ENCODE assay signal across 20 cellular contexts in the genomic region with DNA sequence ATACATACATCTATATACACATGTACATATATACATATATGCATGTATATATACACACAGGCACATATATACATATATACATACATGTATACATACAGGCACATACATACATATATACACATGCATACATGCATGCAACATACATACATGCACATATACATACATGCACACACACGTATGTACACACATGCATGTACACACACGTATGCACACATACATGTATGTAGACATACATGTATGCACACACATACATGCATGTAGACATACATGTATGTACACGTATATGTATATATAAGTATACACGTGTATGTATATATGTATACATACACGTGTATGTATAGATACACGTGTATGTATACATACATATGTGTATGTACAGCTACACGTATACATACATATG.
A peak's percentile ranks its signal among the peaks of the same experiment; 100 is the strongest.
DNase-seq lines count a peak whose midpoint lies in the region; ATAC-seq, FAIRE-seq and TF ChIP-seq lines count a peak whose summit lies in the region.
"Had no signal": no experiment of that assay in that cellular context is flagged by ENCODE, and none has a peak within 500 bp of the region (broad histone marks: within the 10 kb centered on the region; RNA-seq: fewer than 3 reads in every experiment).

No MANE protein-coding gene starts in this region.

- no peaks in the 10 kb centered on the region for H3K36me3 ChIP-seq in HepG2 (replicated peaks in 1 of 2; ENCODE audit: control insufficient read depth in 1 of 2, insufficient read depth in 2 of 2, low read length in 2 of 2)
- no peaks in the 10 kb centered on the region for H3K36me3 ChIP-seq in right lobe of liver
- no peaks in the 10 kb centered on the region for H3K36me3 ChIP-seq in psoas muscle (ENCODE audit: insufficient read depth in 1 of 2, low read depth in 1 of 2)
- H3K36me3 ChIP-seq in sigmoid colon = peaks cover 0 to 4% (median 0%) of the 10 kb centered on the region in 4 donors

- DNase-seq in HepG2 (ENCODE audit: low spot score) = no peak
- no peak for DNase-seq in right lobe of liver
- DNase-seq in H54 (ENCODE audit: insufficient read length, low spot score) = no peak
- DNase-seq in psoas muscle = no peak
- no peak for DNase-seq in sigmoid colon
- no peak for DNase-seq in stimulated activated CD4-positive, alpha-beta T cell treated with anti-CD3 and anti-CD28 coated beads, Interleukin-4, amount 100 ng/mL, for 4 hours
- DNase-seq: 8988T; C1 segment of cervical spinal cord; Calu3; CD4-positive, alpha-beta memory T cell; COR-L47; DMS53; DMS79 treated with DMSO at 0.1 percent for 48 hours; GF-D8; GOT3; H7; HCEC 1CT had no signal

- H3K9me3 ChIP-seq in HepG2 (ENCODE audit: low read length) = no peaks in the 10 kb centered on the region
- H3K9me3 ChIP-seq in right lobe of liver = no peaks in the 10 kb centered on the region
- H3K9me3 ChIP-seq in psoas muscle = peaks cover 3% of the 10 kb centered on the region
- H3K9me3 ChIP-seq in sigmoid colon = no peaks in the 10 kb centered on the region

- POLR2A ChIA-PET in HepG2 (lab: Yijun Ruan, JAX) = no interaction called here

- no peak for TF ChIP-seq CTCF in HepG2 (CRISPR knock-in tag; IDR thresholded peaks at IDR 0.05)
- no peak for TF ChIP-seq CTCF in right lobe of liver (IDR thresholded peaks at IDR 0.05)
- no peak for TF ChIP-seq CTCF in psoas muscle (IDR thresholded peaks at IDR 0.05)
- no peak for TF ChIP-seq CTCF in sigmoid colon (IDR thresholded peaks at IDR 0.05)

- ATAC-seq in HepG2 (no peak), right lobe of liver (no peak), psoas muscle (no peak), GM21447 (IDR thresholded peaks at IDR 0.05; ENCODE audit: unreplicated experiment) (no peak), GM21529 (IDR thresholded peaks at IDR 0.05; ENCODE audit: unreplicated experiment) (no peak)

- BruUV-seq in HepG2 (replicated peaks; lab: Mats Ljungman, UMichigan) = no TSS peak

- H3K27me3 ChIP-seq in HepG2 (ENCODE audit: control insufficient read depth in 1 of 2, insufficient read depth in 2 of 2, low read length in 2 of 2) = no peaks in the 10 kb centered on the region
- H3K27me3 ChIP-seq in right lobe of liver = no peaks in the 10 kb centered on the region
- H3K27me3 ChIP-seq in psoas muscle (ENCODE audit: insufficient read depth in 3 of 3, low read length in 2 of 3) = no peaks in the 10 kb centered on the region
- no peaks in the 10 kb centered on the region for H3K27me3 ChIP-seq in sigmoid colon

- 83% methylated on average over 7 of the region's 7 CpGs for WGBS in HepG2 (ENCODE audit: low lambda C conversion rate)
- WGBS in right lobe of liver (ENCODE audit: insufficient coverage, low coverage, low lambda C conversion rate, missing lambda C conversion rate) = 57% methylated on average over 7 of the region's 7 CpGs
- 79 to 86% (median 81%) methylated on average over 7 of the region's 7 CpGs for WGBS in psoas muscle, 3 donors
- 87 to 90% methylated on average over 7 of the region's 7 CpGs for WGBS in sigmoid colon, 2 donors

- intact Hi-C loops in HepG2 (cut with micrococcal nuclease; ENCODE audit: unreplicated experiment) (no loop called here), right lobe of liver (cut with DNase I) (no loop called here), psoas muscle (cut with DNase I) (loop anchor here in 1 of 2 donors (5.0 kb wide), 1 partner anchor 32 kb away; no protein-coding TSS in a partner anchor), sigmoid colon (cut with DNase I) (no loop called here)

- no peak overlapping the region for H3K9ac ChIP-seq in HepG2 (ENCODE audit: insufficient read depth, low read depth, low read length)

- H3K27ac ChIP-seq in HepG2 (ENCODE audit: extremely low read length, insufficient read depth, low read length) (no peak overlapping the region), right lobe of liver (no peak overlapping the region), psoas muscle (peak overlapping the region; percentile 76), sigmoid colon (peak overlapping the region in 3 of 4 donors; percentile 45 to 79 (median 72))

- H3K79me2 ChIP-seq in HepG2 (ENCODE audit: insufficient read depth, low read length) = no peaks in the 10 kb centered on the region

- no peaks in the 10 kb centered on the region for H3K4me1 ChIP-seq in HepG2 (ENCODE audit: insufficient read depth, low read length)
- no peaks in the 10 kb centered on the region for H3K4me1 ChIP-seq in right lobe of liver
- peaks cover 26% of the 10 kb centered on the region for H3K4me1 ChIP-seq in psoas muscle
- H3K4me1 ChIP-seq in sigmoid colon = peaks cover 0 to 62% (median 32%) of the 10 kb centered on the region in 4 donors

- CTCF ChIA-PET in HepG2 (lab: Yijun Ruan, JAX; ENCODE audit: low intra/inter-chr PET ratio, low total read pairs) = no interaction called here

- H3K4me2 ChIP-seq in HepG2 (ENCODE audit: low read depth, low read length) = no peak overlapping the region

- TF ChIP-seq RAD21 in HepG2 (CRISPR knock-in tag; IDR thresholded peaks at IDR 0.05) = no peak

- H3K4me3 ChIP-seq in HepG2 (replicated peaks in 1 of 3; ENCODE audit: insufficient read depth in 1 of 3, low read depth in 2 of 3, low read length in 3 of 3) (no peak overlapping the region), right lobe of liver (no peak overlapping the region), psoas muscle (no peak overlapping the region), sigmoid colon (no peak overlapping the region)

- no peak for FAIRE-seq in HepG2 (lab: Jason Lieb, UNC)
- peak; percentile 6 for FAIRE-seq in H54 (lab: Jason Lieb, UNC)
- FAIRE-seq: GM19239 had no signal

- no peak for TF ChIP-seq POLR2A in HepG2 (IDR thresholded peaks at IDR 0.05; ENCODE audit: insufficient read depth in 1 of 2, low read depth in 2 of 2, low read length in 2 of 2)
- TF ChIP-seq POLR2A in right lobe of liver (IDR thresholded peaks at IDR 0.05) = no peak
- no peak for TF ChIP-seq POLR2A in H54 (IDR thresholded peaks at IDR 0.05; ENCODE audit: low read depth, low read length)
- TF ChIP-seq POLR2A in sigmoid colon (IDR thresholded peaks at IDR 0.05) = no peak

- TF ChIP-seq EP300 in HepG2 (IDR thresholded peaks at IDR 0.05; ENCODE audit: low read depth in 2 of 2, low read length in 2 of 2) (no peak), HepG2 (CRISPR knock-in tag; IDR thresholded peaks at IDR 0.05; ENCODE audit: borderline replicate concordance) (no peak), sigmoid colon (IDR thresholded peaks at IDR 0.05) (no peak)

- in situ Hi-C loops in HepG2 (cut with HindIII; ENCODE audit: extremely low pct_ligation_motif_present, low pct_unique_long_range_greater_than_20kb) = no loop called here

- H2AFZ ChIP-seq in HepG2 (ENCODE audit: low read length) = no peak overlapping the region

- no peaks in the 10 kb centered on the region; the same call in 1 of the 2 replicates for H4K20me1 ChIP-seq in HepG2 (ENCODE audit: insufficient read depth, low read length)

TF ChIP-seq in HepG2, 621 proteins besides CTCF, POLR2A, EP300 and RAD21:
- TF ChIP-seq FOXA1 (IDR thresholded peaks at IDR 0.05) = no peak
- 0 out of 2 replicates have a peak, but pooled peaks have one; percentile 9 for TF ChIP-seq FOXA1 (CRISPR knock-in tag; IDR thresholded peaks at IDR 0.05)
- no peak for TF ChIP-seq ZBTB7A (CRISPR knock-in tag; IDR thresholded peaks at IDR 0.05)
- no peak for TF ChIP-seq ERF (CRISPR knock-in tag; IDR thresholded peaks at IDR 0.05)

Comparison
In these comparisons a context has a peak if more than half of its experiments do, and no peak if none do; other contexts are left out.
1. H3K27ac ChIP-seq: peak in psoas muscle (single experiment) and sigmoid colon (3 of 4); none in HepG2 (single experiment) and right lobe of liver (0 of 3).